1 cellular context compared by ENCODE assay signal in the genomic region with DNA sequence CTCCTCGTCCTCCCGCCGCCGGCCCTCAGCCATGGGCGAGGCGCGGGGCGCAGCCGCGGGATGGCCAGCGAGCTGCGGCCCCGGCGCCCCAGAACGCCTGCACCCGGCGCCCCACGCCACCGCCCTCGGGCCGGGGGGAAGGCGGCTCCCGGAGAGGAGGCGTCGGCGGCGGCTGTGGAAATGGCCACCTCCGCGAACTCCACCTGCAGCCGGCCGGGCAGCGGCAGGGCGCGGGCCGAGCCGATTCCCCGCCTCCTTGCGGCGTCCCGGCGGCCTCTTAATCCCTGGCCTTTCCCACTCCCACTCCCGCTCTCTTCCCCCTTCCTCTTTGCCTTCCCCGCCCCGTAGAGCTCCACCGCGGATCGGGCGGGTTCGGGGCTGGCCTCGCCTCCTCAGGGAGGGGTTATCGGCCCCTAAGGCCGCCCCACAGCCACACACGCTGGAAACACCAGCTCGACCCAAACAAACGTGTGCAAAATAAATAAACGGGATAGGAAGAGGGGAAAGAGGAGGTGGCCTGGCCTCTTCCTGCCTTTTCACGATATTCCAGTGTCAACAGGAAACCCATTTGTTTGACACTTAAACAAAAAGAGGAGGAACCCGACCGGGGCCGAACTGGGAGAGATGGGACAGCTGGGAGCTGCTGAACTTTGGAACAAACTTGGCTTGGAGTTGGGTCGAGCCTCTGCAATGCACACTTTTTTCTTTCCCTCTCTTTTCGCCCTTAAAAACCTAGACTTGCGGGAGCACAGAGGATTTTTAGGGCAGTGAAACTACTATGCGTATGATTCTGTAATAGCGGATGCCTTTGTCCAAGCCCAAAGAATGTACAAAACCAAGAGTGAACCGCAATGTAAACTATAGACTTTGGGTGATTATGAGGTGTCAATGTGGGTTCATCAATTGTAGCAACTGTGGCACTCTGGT.
A peak's percentile ranks its signal among the peaks of the same experiment; 100 is the strongest.
TF ChIP-seq lines count a peak whose summit lies in the region.

A gene with protein sequence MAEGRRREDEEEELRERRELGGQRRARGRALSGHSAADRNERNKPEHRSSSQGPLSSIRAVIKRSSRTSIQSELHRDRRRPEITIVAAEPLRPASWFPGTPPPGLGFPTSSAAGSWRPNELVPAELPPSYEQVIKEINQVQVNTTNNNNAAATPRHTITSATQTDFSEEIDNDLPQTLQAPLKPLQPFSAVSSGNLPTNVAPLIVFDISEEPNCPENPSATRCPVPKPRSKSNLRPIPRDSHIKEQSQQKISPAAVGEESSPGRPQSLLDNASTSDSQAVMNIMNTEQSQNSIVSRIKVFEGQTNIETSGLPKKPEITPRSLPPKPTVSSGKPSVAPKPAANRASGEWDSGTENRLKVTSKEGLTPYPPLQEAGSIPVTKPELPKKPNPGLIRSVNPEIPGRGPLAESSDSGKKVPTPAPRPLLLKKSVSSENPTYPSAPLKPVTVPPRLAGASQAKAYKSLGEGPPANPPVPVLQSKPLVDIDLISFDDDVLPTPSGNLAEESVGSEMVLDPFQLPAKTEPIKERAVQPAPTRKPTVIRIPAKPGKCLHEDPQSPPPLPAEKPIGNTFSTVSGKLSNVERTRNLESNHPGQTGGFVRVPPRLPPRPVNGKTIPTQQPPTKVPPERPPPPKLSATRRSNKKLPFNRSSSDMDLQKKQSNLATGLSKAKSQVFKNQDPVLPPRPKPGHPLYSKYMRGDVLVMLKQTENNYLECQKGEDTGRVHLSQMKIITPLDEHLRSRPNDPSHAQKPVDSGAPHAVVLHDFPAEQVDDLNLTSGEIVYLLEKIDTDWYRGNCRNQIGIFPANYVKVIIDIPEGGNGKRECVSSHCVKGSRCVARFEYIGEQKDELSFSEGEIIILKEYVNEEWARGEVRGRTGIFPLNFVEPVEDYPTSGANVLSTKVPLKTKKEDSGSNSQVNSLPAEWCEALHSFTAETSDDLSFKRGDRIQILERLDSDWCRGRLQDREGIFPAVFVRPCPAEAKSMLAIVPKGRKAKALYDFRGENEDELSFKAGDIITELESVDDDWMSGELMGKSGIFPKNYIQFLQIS (minus strand): TSS at position 286 of the 927 bp plus-strand sequence. CDS start 253 bp downstream, at position 33.

TF ChIP-seq in H1, 55 proteins besides CTCF, POLR2A, EP300 and RAD21:
- TF ChIP-seq EZH2 (IDR thresholded peaks at IDR 0.05; ENCODE audit: low read depth, low read length, severe bottlenecking) (no peak), SIRT6 (IDR thresholded peaks at IDR 0.05; ENCODE audit: low read length) (no peak), MAX (IDR thresholded peaks at IDR 0.05) (no peak; the same call in none of the 2 replicates), JUN (IDR thresholded peaks at IDR 0.05; ENCODE audit: low read depth, low read length) (no peak), KDM1A (IDR thresholded peaks at IDR 0.05; ENCODE audit: borderline replicate concordance, low read length) (no peak), MAFK (IDR thresholded peaks at IDR 0.05; ENCODE audit: low read depth, low read length) (no peak), CEBPB (IDR thresholded peaks at IDR 0.05; ENCODE audit: low read depth, low read length) (no peak), BRCA1 (IDR thresholded peaks at IDR 0.05; ENCODE audit: low read depth, low read length) (no peak), ATF3 (IDR thresholded peaks at IDR 0.05; ENCODE audit: insufficient read depth, low read depth, low read length) (no peak), TCF12 (IDR thresholded peaks at IDR 0.05; ENCODE audit: low read depth, low read length) (no peak), SP4 (IDR thresholded peaks at IDR 0.05; ENCODE audit: low read length) (no peak), ASH2L (IDR thresholded peaks at IDR 0.05; ENCODE audit: low read length) (peak; percentile 73), TAF7 (optimal IDR thresholded peaks at IDR 0.05; ENCODE audit: borderline replicate concordance, low read depth, low read length) (no peak), CTBP2 (IDR thresholded peaks at IDR 0.05; ENCODE audit: borderline replicate concordance, insufficient read depth, insufficient read length, low read length) (no peak), TBP (IDR thresholded peaks at IDR 0.05; ENCODE audit: low read depth, low read length) (peak; percentile 31; the same call in 1 of the 2 replicates), CBX8 (IDR thresholded peaks at IDR 0.05; ENCODE audit: borderline replicate concordance, low read depth, low read length) (no peak), POLR2AphosphoS5 (IDR thresholded peaks at IDR 0.05; ENCODE audit: low read depth, low read length) (no peak; the same call in 1 of the 2 replicates), GABPA (IDR thresholded peaks at IDR 0.05; ENCODE audit: borderline replicate concordance, insufficient read depth, low read length) (no peak), E2F6 (IDR thresholded peaks at IDR 0.05) (peak; percentile 52), BCL11A (IDR thresholded peaks at IDR 0.05; ENCODE audit: low read depth in 2 of 2, low read length in 2 of 2) (no peak), TAF1 (IDR thresholded peaks at IDR 0.05; ENCODE audit: low read depth, low read length) (peak; percentile 42; the same call in 1 of the 2 replicates), PHF8 (conservative IDR thresholded peaks at IDR 0.05; ENCODE audit: low read depth, low read length) (peak; percentile 68; the same call in 1 of the 2 replicates), SIX5 (IDR thresholded peaks at IDR 0.05; ENCODE audit: low read depth, low read length) (no peak), SP2 (IDR thresholded peaks at IDR 0.05; ENCODE audit: low read length) (no peak), SRF (IDR thresholded peaks at IDR 0.05; ENCODE audit: low read depth, low read length) (no peak), CHD7 (IDR thresholded peaks at IDR 0.05; ENCODE audit: insufficient replicate concordance, low read length) (no peak), NRF1 (IDR thresholded peaks at IDR 0.05; ENCODE audit: low read depth, low read length) (no peak), RFX5 (IDR thresholded peaks at IDR 0.05; ENCODE audit: borderline replicate concordance, low read depth, low read length) (no peak), SUZ12 (IDR thresholded peaks at IDR 0.05; ENCODE audit: low read length) (no peak), FOSL1 (IDR thresholded peaks at IDR 0.05; ENCODE audit: insufficient read depth, low read depth, low read length) (no peak), YY1 (IDR thresholded peaks at IDR 0.05; ENCODE audit: low read depth, low read length) (peak; percentile 68; the same call in 1 of the 2 replicates), CREB1 (IDR thresholded peaks at IDR 0.05) (no peak), EGR1 (IDR thresholded peaks at IDR 0.05; ENCODE audit: borderline replicate concordance, low read depth, low read length) (no peak), RNF2 (IDR thresholded peaks at IDR 0.05; ENCODE audit: borderline replicate concordance, low read depth, low read length, missing control alignments, poor library complexity, severe bottlenecking) (no peak), HDAC6 (IDR thresholded peaks at IDR 0.05; ENCODE audit: low read depth, low read length) (no peak), SIN3A (conservative IDR thresholded peaks at IDR 0.05 in 1 of 2, IDR thresholded peaks at IDR 0.05 in 1 of 2; ENCODE audit: low read depth in 1 of 2, low read length in 2 of 2) (peak in 1 of 2 experiments; percentile 62; a peak in 1 of 4 replicates), SAP30 (IDR thresholded peaks at IDR 0.05; ENCODE audit: insufficient read depth, insufficient replicate concordance, low read length) (no peak), CBX5 (IDR thresholded peaks at IDR 0.05; ENCODE audit: low read depth, low read length) (no peak), KDM4A (IDR thresholded peaks at IDR 0.05; ENCODE audit: low read depth, low read length, severe bottlenecking) (peak; percentile 70), ZNF274 (IDR thresholded peaks at IDR 0.05; ENCODE audit: borderline replicate concordance, extremely low read depth, low read length) (no peak), SP1 (IDR thresholded peaks at IDR 0.05; ENCODE audit: low read depth, low read length) (no peak), RXRA (IDR thresholded peaks at IDR 0.05; ENCODE audit: insufficient read depth, low read depth, low read length) (no peak), BACH1 (IDR thresholded peaks at IDR 0.05; ENCODE audit: low read length) (no peak)
- TF ChIP-seq, protein P1, sequence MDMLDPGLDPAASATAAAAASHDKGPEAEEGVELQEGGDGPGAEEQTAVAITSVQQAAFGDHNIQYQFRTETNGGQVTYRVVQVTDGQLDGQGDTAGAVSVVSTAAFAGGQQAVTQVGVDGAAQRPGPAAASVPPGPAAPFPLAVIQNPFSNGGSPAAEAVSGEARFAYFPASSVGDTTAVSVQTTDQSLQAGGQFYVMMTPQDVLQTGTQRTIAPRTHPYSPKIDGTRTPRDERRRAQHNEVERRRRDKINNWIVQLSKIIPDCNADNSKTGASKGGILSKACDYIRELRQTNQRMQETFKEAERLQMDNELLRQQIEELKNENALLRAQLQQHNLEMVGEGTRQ (IDR thresholded peaks at IDR 0.05; ENCODE audit: low read length): no peak
